ENCODE assay signal across 8 cellular contexts in the genomic region with DNA sequence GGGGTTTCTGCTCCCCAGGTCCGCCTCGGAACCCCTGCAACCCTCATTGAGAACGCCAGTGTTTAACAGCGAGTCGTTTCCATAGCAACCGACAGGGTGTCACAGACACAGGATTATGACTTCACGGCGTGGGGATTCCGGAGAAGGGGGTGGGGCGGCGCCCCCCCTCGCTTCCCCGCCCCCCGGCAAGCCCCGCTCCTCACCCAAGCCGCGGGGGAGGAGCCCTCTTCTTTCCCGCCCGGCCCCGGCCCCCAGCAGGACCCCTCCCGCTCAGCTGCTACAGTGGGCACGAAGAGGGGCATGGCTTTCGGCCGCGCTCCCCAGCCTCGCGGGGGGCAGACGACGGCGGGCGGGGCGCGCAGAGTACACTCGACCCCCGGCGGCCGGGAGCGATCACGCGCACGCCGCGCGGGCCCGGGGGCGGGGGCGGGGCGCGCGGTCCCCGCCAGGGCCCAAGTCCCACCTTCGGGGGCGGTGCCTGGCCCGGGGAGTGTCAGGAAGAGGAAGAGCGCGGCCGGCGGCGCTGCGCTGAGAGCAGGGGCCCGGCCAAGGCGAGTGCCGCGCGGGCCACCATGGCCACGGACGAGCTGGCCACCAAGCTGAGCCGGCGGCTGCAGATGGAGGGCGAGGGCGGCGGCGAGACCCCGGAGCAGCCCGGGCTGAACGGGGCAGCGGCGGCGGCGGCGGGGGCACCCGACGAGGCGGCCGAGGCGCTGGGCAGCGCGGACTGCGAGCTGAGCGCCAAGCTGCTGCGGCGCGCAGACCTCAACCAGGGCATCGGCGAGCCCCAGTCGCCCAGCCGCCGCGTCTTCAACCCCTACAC. TPM values are rescaled to one million over a fixed set of nuclear protein-coding genes. Genes with fewer than 3 reads are reported as not detected.
DNase-seq lines count a peak whose midpoint lies in the region; ATAC-seq, FAIRE-seq and TF ChIP-seq lines count a peak whose summit lies in the region.

A gene with protein sequence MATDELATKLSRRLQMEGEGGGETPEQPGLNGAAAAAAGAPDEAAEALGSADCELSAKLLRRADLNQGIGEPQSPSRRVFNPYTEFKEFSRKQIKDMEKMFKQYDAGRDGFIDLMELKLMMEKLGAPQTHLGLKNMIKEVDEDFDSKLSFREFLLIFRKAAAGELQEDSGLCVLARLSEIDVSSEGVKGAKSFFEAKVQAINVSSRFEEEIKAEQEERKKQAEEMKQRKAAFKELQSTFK (plus strand): TSS at position 489 of the 823 bp plus-strand sequence. CDS start 84 bp downstream, at position 573.

- in situ Hi-C loops in HepG2 (cut with HindIII; ENCODE audit: extremely low pct_ligation_motif_present, low pct_unique_long_range_greater_than_20kb): no loop called here

- POLR2A ChIA-PET in AG04449 (lab: Yijun Ruan, JAX): no interaction called here
- POLR2A ChIA-PET in activated CD4-positive, alpha-beta T cell treated with anti-CD3 and anti-CD28 coated beads, Interleukin-2, amount 10 ng/mL, durations not matched to agents 7 days and 5 days (lab: Charles Lee): interaction anchor here (0.5 kb wide), 1 partner anchor 319 kb away, joined by 3 read pairs; no protein-coding TSS in a partner anchor
- POLR2A ChIA-PET in HepG2 (lab: Yijun Ruan, JAX): no interaction called here

- no peaks in the 10 kb centered on the region for H3K9me3 Mint-ChIP-seq in activated CD4-positive, alpha-beta T cell treated with anti-CD3 and anti-CD28 coated beads, Interleukin-2, amount 10 ng/mL, durations not matched to agents 7 days and 5 days

- DNase-seq in AG04449 (ENCODE audit: low read depth, low spot score): no peak
- DNase-seq in NCI-H526 (lab: John Stamatoyannopoulos, UW): peak; percentile 44 to 90
- peak; percentile 86 for DNase-seq in activated CD4-positive, alpha-beta T cell treated with anti-CD3 and anti-CD28 coated beads, Interleukin-2, amount 10 ng/mL, durations not matched to agents 7 days and 5 days
- DNase-seq in dedifferentiated amniotic fluid mesenchymal stem cell (ENCODE audit: extremely low spot score): peak; percentile 43
- DNase-seq in HepG2 (ENCODE audit: low spot score): peak; percentile 54
- DNase-seq in stimulated activated CD4-positive, alpha-beta T cell treated with anti-CD3 and anti-CD28 coated beads, Interleukin-2, amount 100 ng/mL, for 48 hours: peak; percentile 75 to 79

- H3K4me1 Mint-ChIP-seq in activated CD4-positive, alpha-beta T cell treated with anti-CD3 and anti-CD28 coated beads, Interleukin-2, amount 10 ng/mL, durations not matched to agents 7 days and 5 days: peaks cover 38% of the 10 kb centered on the region

- TF ChIP-seq CTCF in AG04449 (IDR thresholded peaks at IDR 0.05; ENCODE audit: insufficient read depth, low read length, missing control alignments): no peak
- peak; percentile 16; the same call in 1 of the 2 replicates for TF ChIP-seq CTCF in HepG2 (CRISPR knock-in tag; IDR thresholded peaks at IDR 0.05)

- 0 out of 2 replicates have a peak, but pooled peaks have one; percentile 36 for TF ChIP-seq RAD21 in HepG2 (CRISPR knock-in tag; IDR thresholded peaks at IDR 0.05)

- peaks cover 3 to 37% of the 10 kb centered on the region in 2 experiments; a peak in 3 of 5 replicates for H3K27me3 ChIP-seq in HepG2 (ENCODE audit: control insufficient read depth in 1 of 2, insufficient read depth in 2 of 2, low read length in 2 of 2)

- FAIRE-seq in HepG2 (lab: Jason Lieb, UNC): no peak

- H3K4me1 ChIP-seq in HepG2 (ENCODE audit: insufficient read depth, low read length): peaks cover 35% of the 10 kb centered on the region

- peak within 1 kb of the TSS; percentile 90 for H3K4me3 Mint-ChIP-seq in activated CD4-positive, alpha-beta T cell treated with anti-CD3 and anti-CD28 coated beads, Interleukin-2, amount 10 ng/mL, durations not matched to agents 7 days and 5 days

- no peak within 1 kb of the TSS for H3K27ac ChIP-seq in HepG2 (ENCODE audit: extremely low read length, insufficient read depth, low read length)

- no peak for TF ChIP-seq EP300 in HepG2 (IDR thresholded peaks at IDR 0.05; ENCODE audit: low read depth in 2 of 2, low read length in 2 of 2)
- no peak for TF ChIP-seq EP300 in HepG2 (CRISPR knock-in tag; IDR thresholded peaks at IDR 0.05; ENCODE audit: borderline replicate concordance)

- CTCF ChIA-PET in AG04449 (lab: Yijun Ruan, JAX) (interaction anchor here (3.8 kb wide), 1 partner anchor 22 kb away, joined by 19 read pairs; no protein-coding TSS in a partner anchor), HepG2 (lab: Yijun Ruan, JAX; ENCODE audit: low intra/inter-chr PET ratio, low total read pairs) (interaction anchor here (1.5 kb wide), 1 partner anchor 86 kb away, joined by 3 read pairs; no protein-coding TSS in a partner anchor)
- CTCF ChIA-PET in activated CD4-positive, alpha-beta T cell treated with anti-CD3 and anti-CD28 coated beads, Interleukin-2, amount 10 ng/mL, durations not matched to agents 7 days and 5 days (lab: Charles Lee): interaction anchor here (0.6 to 1.5 kb wide), 2 partner anchors 12 to 351 kb away, joined by 3 to 6 read pairs; no protein-coding TSS in a partner anchor

- no CpG with 5 or more reads among the region's 99 CpGs for WGBS in HepG2 (ENCODE audit: low lambda C conversion rate)

- no peaks in the 10 kb centered on the region for H3K9me3 ChIP-seq in HepG2 (ENCODE audit: low read length)

- H3K36me3 Mint-ChIP-seq in activated CD4-positive, alpha-beta T cell treated with anti-CD3 and anti-CD28 coated beads, Interleukin-2, amount 10 ng/mL, durations not matched to agents 7 days and 5 days (ENCODE audit: low read depth): peaks cover 17% of the 10 kb centered on the region

- intact Hi-C loops in HepG2 (cut with micrococcal nuclease; ENCODE audit: unreplicated experiment): loop anchor here (5.0 kb wide), 1 partner anchor 37 kb away; no protein-coding TSS in a partner anchor

- H3K79me2 ChIP-seq in HepG2 (ENCODE audit: insufficient read depth, low read length): no peaks in the 10 kb centered on the region

- no peaks in the 10 kb centered on the region for H4K20me1 ChIP-seq in HepG2 (ENCODE audit: insufficient read depth, low read length)

- peaks cover 0 to 1% of the 10 kb centered on the region in 2 experiments; a peak in 2 of 5 replicates for H3K36me3 ChIP-seq in HepG2 (replicated peaks in 1 of 2; ENCODE audit: control insufficient read depth in 1 of 2, insufficient read depth in 2 of 2, low read length in 2 of 2)

- peak within 1 kb of the TSS; percentile 91 for H3K4me2 ChIP-seq in HepG2 (ENCODE audit: low read depth, low read length)

- peak within 1 kb of the TSS; percentile 90 for H3K27ac Mint-ChIP-seq in activated CD4-positive, alpha-beta T cell treated with anti-CD3 and anti-CD28 coated beads, Interleukin-2, amount 10 ng/mL, durations not matched to agents 7 days and 5 days

- peak within 1 kb of the TSS; percentile 83 for H3K4me3 ChIP-seq in AG04449 (ENCODE audit: low read depth, low read length)
- peak within 1 kb of the TSS; percentile 77 to 83 (median 78) for H3K4me3 ChIP-seq in HepG2 (replicated peaks in 1 of 3; ENCODE audit: insufficient read depth in 1 of 3, low read depth in 2 of 3, low read length in 3 of 3)

- H3K27me3 Mint-ChIP-seq in activated CD4-positive, alpha-beta T cell treated with anti-CD3 and anti-CD28 coated beads, Interleukin-2, amount 10 ng/mL, durations not matched to agents 7 days and 5 days: peaks cover 32% of the 10 kb centered on the region

- H3K9ac ChIP-seq in HepG2 (ENCODE audit: insufficient read depth, low read depth, low read length): peak within 1 kb of the TSS; percentile 70

- ATAC-seq in GM18909 (IDR thresholded peaks at IDR 0.05; ENCODE audit: poor library complexity, unreplicated experiment) (peak; percentile 76), HG03175 (IDR thresholded peaks at IDR 0.05; ENCODE audit: unreplicated experiment) (peak; percentile 82), HepG2 (peak; percentile 89)

- no peak within 1 kb of the TSS for H2AFZ ChIP-seq in HepG2 (ENCODE audit: low read length)

- TF ChIP-seq POLR2A in HepG2 (IDR thresholded peaks at IDR 0.05; ENCODE audit: insufficient read depth in 1 of 2, low read depth in 2 of 2, low read length in 2 of 2): peak in 1 of 2 experiments; percentile 76; a peak in 2 of 4 replicates

- BruUV-seq in HepG2 (replicated peaks; lab: Mats Ljungman, UMichigan): no TSS peak

TF ChIP-seq in HepG2, 621 proteins besides CTCF, POLR2A, EP300 and RAD21 (continues in another document):
- TF ChIP-seq XBP1 (CRISPR knock-in tag; IDR thresholded peaks at IDR 0.05): no peak

RNA-seq across cellular contexts. Expression of the gene that starts here (rescaled TPM):
- 10 to 100 TPM; 67.6 to 69.5 TPM for total RNA-seq in activated CD4-positive, alpha-beta T cell treated with anti-CD3 and anti-CD28 coated beads, Interleukin-2, amount 10 ng/mL, durations not matched to agents 7 days and 5 days
- 9.9 and 12.7 TPM in 2 replicates for total RNA-seq in HepG2 (2016; rRNA removed; fragmentation: Illumina TruSeq; extraction: Trizol)
- total RNA-seq in HepG2 (2016; cell fraction: cytosol; rRNA removed; fragmentation: Illumina TruSeq; extraction: Trizol; ENCODE audit: low read depth): 3.5 and 3.8 TPM in 2 replicates
- total RNA-seq in HepG2 (2016; cell fraction: insoluble cytoplasmic fraction; rRNA removed; fragmentation: Illumina TruSeq; extraction: Trizol): 10.0 and 12.8 TPM in 2 replicates
- 10.3 and 10.6 TPM in 2 replicates for total RNA-seq in HepG2 (2016; cell fraction: membrane; rRNA removed; fragmentation: Illumina TruSeq; extraction: Trizol)
- 5.1 and 5.7 TPM in 2 replicates for total RNA-seq in HepG2 (2016; cell fraction: nucleus; rRNA removed; fragmentation: Illumina TruSeq; extraction: Trizol)
- polyA plus RNA-seq in HepG2 (2011; rRNA removed): 9.4 and 10.9 TPM in 2 replicates
- polyA plus RNA-seq in HepG2 (2011; cell fraction: cytosol; rRNA removed): 9.0 and 11.9 TPM in 2 replicates
- polyA plus RNA-seq in HepG2 (2011; cell fraction: nucleus; rRNA removed): 16.4 and 20.1 TPM in 2 replicates
- polyA plus RNA-seq in HepG2 (2012): 13.1 and 13.3 TPM in 2 replicates
- polyA plus RNA-seq in HepG2 (2016; cell fraction: cytosol; fragmentation: Illumina TruSeq; extraction: Trizol; ENCODE audit: low read depth): 5.6 and 6.2 TPM in 2 replicates
- polyA plus RNA-seq in HepG2 (2016; cell fraction: insoluble cytoplasmic fraction; fragmentation: Illumina TruSeq; extraction: Trizol; ENCODE audit: low read depth): 16.6 and 21.1 TPM in 2 replicates
- 11.7 and 12.3 TPM in 2 replicates for polyA plus RNA-seq in HepG2 (2016; cell fraction: membrane; fragmentation: Illumina TruSeq; extraction: Trizol; ENCODE audit: low read depth)
- polyA plus RNA-seq in HepG2 (2016; cell fraction: nucleus; fragmentation: Illumina TruSeq; extraction: Trizol; ENCODE audit: insufficient read depth, low read depth): 13.8 and 16.7 TPM in 2 replicates
- 7.2 and 33.1 TPM in 2 replicates for polyA minus RNA-seq in HepG2 (2011; rRNA and poly(A)+ RNA removed; ENCODE audit: low replicate concordance)
- 5.6 and 6.2 TPM in 2 replicates for polyA minus RNA-seq in HepG2 (2011; cell fraction: cytosol; rRNA and poly(A)+ RNA removed)
- 2.6 and 3.4 TPM in 2 replicates for polyA minus RNA-seq in HepG2 (2011; cell fraction: nucleus; rRNA and poly(A)+ RNA removed)
